In genomic region chr6:157953580-157954091, GRCh38 we compare ENCODE assay signal across 12 cellular contexts. TPM values are rescaled to one million over a fixed set of nuclear protein-coding genes. Genes with fewer than 3 reads are reported as not detected.
DNase-seq lines count a peak whose midpoint lies in the region; ATAC-seq and TF ChIP-seq lines count a peak whose summit lies in the region.
"Had no signal": no experiment of that assay in that cellular context is flagged by ENCODE, and none has a peak within 500 bp of the region (broad histone marks: within the 10 kb centered on the region; RNA-seq: fewer than 3 reads in every experiment).

No MANE protein-coding gene starts in this region.

- H3K27me3 ChIP-seq in parathyroid adenoma (ENCODE audit: control insufficient read depth, insufficient read depth, low read length), result no peaks in the 10 kb centered on the region

- H3K79me2 ChIP-seq in parathyroid adenoma, result no peaks in the 10 kb centered on the region

- H2AFZ ChIP-seq in parathyroid adenoma, result peak overlapping the region; percentile 76

- peak overlapping the region; percentile 43 for H3K4me3 ChIP-seq in epithelial cell of proximal tubule (ENCODE audit: low read depth, low read length)
- H3K4me3 ChIP-seq in parathyroid adenoma (ENCODE audit: low read depth, low read length), result peak overlapping the region; percentile 39

- H3K4me2 ChIP-seq in parathyroid adenoma (ENCODE audit: low read length), result peak overlapping the region; percentile 72
- H3K4me2 ChIP-seq: SK-N-SH had no signal

- ATAC-seq in HG03025 (IDR thresholded peaks at IDR 0.05; ENCODE audit: low FRiP score, unreplicated experiment) (no peak), GM21717 (IDR thresholded peaks at IDR 0.05; ENCODE audit: unreplicated experiment) (no peak)

- no peak overlapping the region for H3K9ac ChIP-seq in parathyroid adenoma
- H3K9ac ChIP-seq: SK-N-SH had no signal

- H3K4me1 ChIP-seq in parathyroid adenoma, result no peaks in the 10 kb centered on the region

- TF ChIP-seq CTCF in epithelial cell of proximal tubule (conservative IDR thresholded peaks at IDR 0.05; ENCODE audit: low read depth, low read length) (no peak), parathyroid adenoma (IDR thresholded peaks at IDR 0.05) (no peak)

- no peaks in the 10 kb centered on the region for H3K9me3 ChIP-seq in parathyroid adenoma (ENCODE audit: control insufficient read depth, low read length)

- peak; percentile 83 for DNase-seq in DMS79 treated with DMSO at 0.1 percent for 48 hours (lab: John Stamatoyannopoulos, UW)
- DNase-seq in NCI-H526 treated with DMSO at 0.1 percent for 48 hours (lab: John Stamatoyannopoulos, UW), result peak; percentile 61
- no peak for DNase-seq in epithelial cell of proximal tubule (ENCODE audit: low read depth)
- no peak for DNase-seq in EL
- no peak for DNase-seq in activated CD4-positive, CD25-positive, alpha-beta regulatory T cell (lab: John Stamatoyannopoulos, UW)
- DNase-seq: CD4-positive, CD25-positive, alpha-beta regulatory T cell; erythroblast; retina; SK-N-SH had no signal

- H3K27ac ChIP-seq in parathyroid adenoma, result no peak overlapping the region

- no peaks in the 10 kb centered on the region for H3K36me3 ChIP-seq in parathyroid adenoma (ENCODE audit: control insufficient read depth, insufficient read depth, low read length)

RNA-seq across cellular contexts. Expression of gene SYNJ2, which starts 28.0 kb away (rescaled TPM):
- total RNA-seq in epithelial cell of proximal tubule, result 19.1 and 23.9 TPM in 2 replicates

Comparison
In these comparisons a context has a peak if more than half of its experiments do, and no peak if none do; other contexts are left out.
1. DNase-seq: peak in DMS79 treated with DMSO at 0.1 percent for 48 hours (single experiment) and NCI-H526 treated with DMSO at 0.1 percent for 48 hours (single experiment); none in epithelial cell of proximal tubule (single experiment), EL (single experiment) and activated CD4-positive, CD25-positive, alpha-beta regulatory T cell (0 of 4).